Comparison of ENCODE assay signal across 8 cellular contexts in genomic region chr16:19555186-19555937, GRCh38. TPM values are rescaled to one million over a fixed set of nuclear protein-coding genes. Genes with fewer than 3 reads are reported as not detected.
DNase-seq lines count a peak whose midpoint lies in the region; ATAC-seq, FAIRE-seq and TF ChIP-seq lines count a peak whose summit lies in the region.

TSS of gene VPS35L (plus strand) at chr16:19555703. CDS start at chr16:19555730, 27 bp downstream.

- H2BK120ac ChIP-seq in H1 (replicated peaks; ENCODE audit: low read depth, low read length) (no peak within 1 kb of the TSS), mesenchymal stem cell (ENCODE audit: low read depth, low read length) (peak within 1 kb of the TSS; percentile 88)

- H3K14ac ChIP-seq in H1 (ENCODE audit: insufficient read length) (no peak within 1 kb of the TSS), mesenchymal stem cell (ENCODE audit: low read length in 2 of 2) (peak within 1 kb of the TSS in 1 of 2 experiments; percentile 73)

- no peaks in the 10 kb centered on the region for H3K27me3 ChIP-seq in Caco-2 (replicated peaks; ENCODE audit: control insufficient read depth, insufficient read depth, low read length)
- no peaks in the 10 kb centered on the region for H3K27me3 ChIP-seq in H1 (replicated peaks in 1 of 4; ENCODE audit: control insufficient read depth in 3 of 4, extremely low read depth in 1 of 4, insufficient read depth in 3 of 4, low read length in 3 of 4)
- H3K27me3 ChIP-seq in mesenchymal stem cell (ENCODE audit: control insufficient read depth in 1 of 2, insufficient read depth in 1 of 2, low read length in 2 of 2): no peaks in the 10 kb centered on the region

- H3K27ac Mint-ChIP-seq in Caco-2 (ENCODE audit: unreplicated experiment): no peak within 1 kb of the TSS
- peak within 1 kb of the TSS; percentile 87 for H3K27ac Mint-ChIP-seq in activated CD8-positive, alpha-beta memory T cell treated with anti-CD3 and anti-CD28 coated beads, Interleukin-2, amount 10 ng/mL, durations not matched to agents 7 days and 5 days

- H3K9ac ChIP-seq in H1 (replicated peaks in 1 of 4; ENCODE audit: extremely low read depth in 1 of 4, low read depth in 3 of 4, low read length in 3 of 4): peak within 1 kb of the TSS; percentile 89 to 96 (median 94)
- H3K9ac ChIP-seq in mesenchymal stem cell (ENCODE audit: low read length): peak within 1 kb of the TSS; percentile 99

- H3K18ac ChIP-seq in H1 (ENCODE audit: extremely low read depth, low read length) (peak within 1 kb of the TSS; percentile 95), mesenchymal stem cell (ENCODE audit: low read depth in 1 of 2, low read length in 2 of 2) (peak within 1 kb of the TSS; percentile 89 to 94)

- FAIRE-seq in HTR-8/SVneo (lab: Jason Lieb, UNC) (peak; percentile 88), H1 (lab: Jason Lieb, UNC) (peak; percentile 58)

- H2BK20ac ChIP-seq in H1 (ENCODE audit: low read length): no peak within 1 kb of the TSS

- H2BK15ac ChIP-seq in H1 (ENCODE audit: low read length): 0 out of 2 replicates have a peak within 1 kb of the TSS, but pooled peaks have one; percentile 10
- peak within 1 kb of the TSS; percentile 90 for H2BK15ac ChIP-seq in mesenchymal stem cell (ENCODE audit: low read depth, poor library complexity, severe bottlenecking)

- TF ChIP-seq RAD21 in H1 (IDR thresholded peaks at IDR 0.05 in 1 of 2, conservative IDR thresholded peaks at IDR 0.05 in 1 of 2; ENCODE audit: low read depth in 2 of 2, low read length in 2 of 2): peak; percentile 35 to 45; a peak in 3 of 4 replicates

- no peaks in the 10 kb centered on the region for H3K4me1 Mint-ChIP-seq in Caco-2 (ENCODE audit: low read depth, unreplicated experiment)
- peaks cover 26% of the 10 kb centered on the region for H3K4me1 Mint-ChIP-seq in activated CD8-positive, alpha-beta memory T cell treated with anti-CD3 and anti-CD28 coated beads, Interleukin-2, amount 10 ng/mL, durations not matched to agents 7 days and 5 days

- TF ChIP-seq CTCF in Caco-2 (IDR thresholded peaks at IDR 0.05; ENCODE audit: insufficient read depth in 1 of 2, low read depth in 1 of 2, low read length in 1 of 2, severe bottlenecking in 1 of 2, unreplicated experiment in 1 of 2) (peak in 1 of 2 experiments; percentile 18), H1 (IDR thresholded peaks at IDR 0.05; ENCODE audit: control extremely low read depth in 1 of 3, insufficient read depth in 1 of 3, low read depth in 1 of 3, low read length in 3 of 3) (peak; percentile 82 to 90 (median 84))

- H4K91ac ChIP-seq in H1 (replicated peaks; ENCODE audit: insufficient read length, low read length) (peak within 1 kb of the TSS; percentile 57), mesenchymal stem cell (ENCODE audit: low read length) (peak within 1 kb of the TSS; percentile 78)

- no peaks in the 10 kb centered on the region for H4K20me1 ChIP-seq in H1 (replicated peaks in 1 of 2; ENCODE audit: control insufficient read depth in 1 of 2, insufficient read depth in 2 of 2, low read length in 2 of 2)

- CTCF ChIA-PET in Caco-2 (lab: Charles Lee) (interaction anchor here (0.6 to 0.8 kb wide), 2 partner anchors 28 to 29 kb away, joined by 4 to 5 read pairs; no protein-coding TSS in a partner anchor), H1 (lab: Charles Lee; ENCODE audit: partially characterized antibody) (interaction anchor here (0.7 to 2.3 kb wide), 15 partner anchors 8 to 829 kb away, joined by 3 to 17 read pairs (median 3); no protein-coding TSS in a partner anchor)
- CTCF ChIA-PET in activated CD8-positive, alpha-beta memory T cell treated with anti-CD3 and anti-CD28 coated beads, Interleukin-2, amount 10 ng/mL, durations not matched to agents 7 days and 5 days (lab: Charles Lee): interaction anchor here (0.8 to 6.4 kb wide), 23 partner anchors 10 to 1251 kb away, joined by 3 to 41 read pairs (median 6); partner anchors contain the start of genes ARL6IP1, CCP110, COQ7 and ERI2

- DNase-seq in Caco-2: peak; percentile 59 to 73
- DNase-seq in HTR-8/SVneo (ENCODE audit: insufficient read length, low spot score): peak; percentile 93
- peak; percentile 98 for DNase-seq in NOMO-1 treated with DMSO at 0.1 percent for 48 hours (lab: John Stamatoyannopoulos, UW; ENCODE audit: unreplicated experiment)
- peak; percentile 97 for DNase-seq in activated CD8-positive, alpha-beta memory T cell treated with anti-CD3 and anti-CD28 coated beads, Interleukin-2, amount 10 ng/mL, durations not matched to agents 7 days and 5 days
- DNase-seq in H1 (ENCODE audit: low read depth in 1 of 2, low spot score in 2 of 2): peak; percentile 97 to 99
- DNase-seq in mesenchymal stem cell: peak; percentile 99
- DNase-seq in stimulated activated CD8-positive, alpha-beta memory T cell treated with anti-CD3 and anti-CD28 coated beads, Interleukin-12 subunit alpha, Interleukin-12 subunit beta, amount 100 ng/mL, for 4 hours (ENCODE audit: low read depth): peak; percentile 94

- intact Hi-C loops in Caco-2 (cut with micrococcal nuclease; ENCODE audit: unreplicated experiment): no loop called here

- H3K4ac ChIP-seq in H1 (replicated peaks; ENCODE audit: insufficient read length, low read depth, low read length) (no peak within 1 kb of the TSS), mesenchymal stem cell (ENCODE audit: low read depth in 1 of 2, low read length in 2 of 2) (peak within 1 kb of the TSS; percentile 88)

- H3K4me3 Mint-ChIP-seq in Caco-2 (ENCODE audit: unreplicated experiment): peak within 1 kb of the TSS; percentile 31
- peak within 1 kb of the TSS; percentile 92 for H3K4me3 Mint-ChIP-seq in activated CD8-positive, alpha-beta memory T cell treated with anti-CD3 and anti-CD28 coated beads, Interleukin-2, amount 10 ng/mL, durations not matched to agents 7 days and 5 days

- peak within 1 kb of the TSS; percentile 43 for H3K56ac ChIP-seq in H1 (replicated peaks; ENCODE audit: insufficient read length, low read depth, low read length)

- H3K36me3 Mint-ChIP-seq in Caco-2 (ENCODE audit: insufficient read depth, unreplicated experiment): no peaks in the 10 kb centered on the region
- peaks cover 7% of the 10 kb centered on the region for H3K36me3 Mint-ChIP-seq in activated CD8-positive, alpha-beta memory T cell treated with anti-CD3 and anti-CD28 coated beads, Interleukin-2, amount 10 ng/mL, durations not matched to agents 7 days and 5 days

- H2AK5ac ChIP-seq in H1 (ENCODE audit: low read depth, low read length) (no peak within 1 kb of the TSS; the same call in 1 of the 2 replicates), mesenchymal stem cell (ENCODE audit: low read length, severe bottlenecking) (peak within 1 kb of the TSS; percentile 6)

- H3K27ac ChIP-seq in H1 (ENCODE audit: low read depth, low read length) (peak within 1 kb of the TSS; percentile 96), mesenchymal stem cell (ENCODE audit: low read length, poor library complexity, severe bottlenecking) (peak within 1 kb of the TSS; percentile 96)

- H3K4me3 ChIP-seq in Caco-2 (ENCODE audit: low read depth, low read length): peak within 1 kb of the TSS; percentile 27
- peak within 1 kb of the TSS; percentile 84 to 97 (median 91) for H3K4me3 ChIP-seq in H1 (ENCODE audit: extremely low read depth in 1 of 4, insufficient read depth in 2 of 4, low read depth in 3 of 4, low read length in 4 of 4)
- H3K4me3 ChIP-seq in mesenchymal stem cell (ENCODE audit: insufficient read depth in 1 of 2, low read depth in 1 of 2, low read length in 2 of 2): peak within 1 kb of the TSS; percentile 75 to 91

- peak within 1 kb of the TSS; percentile 98 for H4K8ac ChIP-seq in H1 (ENCODE audit: extremely low read depth, insufficient read depth, low read length)
- H4K8ac ChIP-seq in mesenchymal stem cell (ENCODE audit: low read length): peak within 1 kb of the TSS; percentile 95

- H3K4me2 ChIP-seq in H1 (ENCODE audit: insufficient read depth in 1 of 2, low read depth in 2 of 2, low read length in 2 of 2) (peak within 1 kb of the TSS; percentile 74 to 98), mesenchymal stem cell (ENCODE audit: low read length, poor library complexity, severe bottlenecking) (peak within 1 kb of the TSS; percentile 75)

- ATAC-seq in GM21360 (IDR thresholded peaks at IDR 0.05; ENCODE audit: unreplicated experiment): peak; percentile 94
- ATAC-seq in activated CD8-positive, alpha-beta memory T cell treated with anti-CD3 and anti-CD28 coated beads, Interleukin-2, amount 10 ng/mL, durations not matched to agents 7 days and 5 days: peak; percentile 98

- no peaks in the 10 kb centered on the region for H3K79me1 ChIP-seq in H1 (ENCODE audit: low read depth, low read length)
- peaks cover 17% of the 10 kb centered on the region for H3K79me1 ChIP-seq in mesenchymal stem cell (replicated peaks; ENCODE audit: low read length, poor library complexity, severe bottlenecking)

- no peaks in the 10 kb centered on the region for H3K4me1 ChIP-seq in Caco-2
- H3K4me1 ChIP-seq in H1 (replicated peaks in 1 of 4; ENCODE audit: control insufficient read depth in 3 of 4, insufficient read depth in 4 of 4, low read length in 3 of 4): peaks cover 0 to 6% (median 3%) of the 10 kb centered on the region in 4 experiments; a peak in 4 of 7 replicates
- peaks cover 3% of the 10 kb centered on the region for H3K4me1 ChIP-seq in mesenchymal stem cell (ENCODE audit: control insufficient read depth, insufficient read depth, low read depth, low read length)

- peak within 1 kb of the TSS; percentile 90; the same call in 1 of the 2 replicates for H2BK12ac ChIP-seq in H1 (ENCODE audit: low read depth, low read length)
- peak within 1 kb of the TSS in 1 of 2 experiments; percentile 54 for H2BK12ac ChIP-seq in mesenchymal stem cell (ENCODE audit: low read length in 2 of 2)

- no TSS peak for BruUV-seq in Caco-2 (replicated peaks; lab: Mats Ljungman, UMichigan)

- no peaks in the 10 kb centered on the region for H3K27me3 Mint-ChIP-seq in Caco-2 (ENCODE audit: insufficient read depth, unreplicated experiment)
- no peaks in the 10 kb centered on the region for H3K27me3 Mint-ChIP-seq in activated CD8-positive, alpha-beta memory T cell treated with anti-CD3 and anti-CD28 coated beads, Interleukin-2, amount 10 ng/mL, durations not matched to agents 7 days and 5 days

- H4K5ac ChIP-seq in H1 (ENCODE audit: insufficient read length, low read depth, low read length): peak within 1 kb of the TSS; percentile 61

- no peak within 1 kb of the TSS for H3K23ac ChIP-seq in H1 (ENCODE audit: insufficient read length)
- peak within 1 kb of the TSS; percentile 23 to 42 for H3K23ac ChIP-seq in mesenchymal stem cell (ENCODE audit: low read length in 2 of 2)

- POLR2A ChIA-PET in Caco-2 (lab: Charles Lee) (no interaction called here), H1 (lab: Charles Lee; ENCODE audit: partially characterized antibody) (interaction anchor here (0.6 to 3.1 kb wide), 25 partner anchors 8 to 831 kb away, joined by 3 to 31 read pairs (median 4); partner anchors contain the start of genes CCP110, GDE1, IQCK and KNOP1)

- H2AFZ ChIP-seq in H1 (ENCODE audit: low read length) (peak within 1 kb of the TSS; percentile 86), mesenchymal stem cell (ENCODE audit: low read depth, low read length) (peak within 1 kb of the TSS; percentile 85)

- WGBS in H1 (ENCODE audit: extremely low coverage in 1 of 2, insufficient coverage in 1 of 2, insufficient read length in 1 of 2, insufficient replicate concordance in 2 of 2, low coverage in 1 of 2, low lambda C conversion rate in 2 of 2, missing lambda C conversion rate in 1 of 2), 2 experiments: 2% methylated on average over 51 of the region's 53 CpGs; no CpG with 5 or more reads in 1 of the 2 experiments
- under 1% methylated on average over 48 of the region's 53 CpGs for WGBS in mesenchymal stem cell

- H2BK5ac ChIP-seq in H1 (ENCODE audit: low read depth, low read length): peak within 1 kb of the TSS; percentile 86
- H2BK5ac ChIP-seq in mesenchymal stem cell (ENCODE audit: low read depth, low read length, poor library complexity, severe bottlenecking): peak within 1 kb of the TSS; percentile 63

- TF ChIP-seq EP300 in H1 (IDR thresholded peaks at IDR 0.05; ENCODE audit: borderline replicate concordance in 1 of 2, low read depth in 2 of 2, low read length in 2 of 2): no peak; a peak in 1 of 3 replicates

- H3K9me3 Mint-ChIP-seq in Caco-2 (ENCODE audit: unreplicated experiment): no peaks in the 10 kb centered on the region
- no peaks in the 10 kb centered on the region for H3K9me3 Mint-ChIP-seq in activated CD8-positive, alpha-beta memory T cell treated with anti-CD3 and anti-CD28 coated beads, Interleukin-2, amount 10 ng/mL, durations not matched to agents 7 days and 5 days (ENCODE audit: low read depth)

- H3K79me2 ChIP-seq in H1 (ENCODE audit: control insufficient read depth in 1 of 2, insufficient read depth in 2 of 2, low read length in 2 of 2): peaks cover 0 to 4% of the 10 kb centered on the region in 2 experiments; a peak in 1 of 4 replicates

- peak; percentile 66 to 69 for TF ChIP-seq POLR2A in H1 (IDR thresholded peaks at IDR 0.05; ENCODE audit: control extremely low read depth in 1 of 2, low read depth in 2 of 2, low read length in 2 of 2)

- peaks cover 3% of the 10 kb centered on the region; the same call in 1 of the 2 replicates for H3K23me2 ChIP-seq in H1 (ENCODE audit: low read depth, low read length)

- no peaks in the 10 kb centered on the region for H3K36me3 ChIP-seq in Caco-2 (ENCODE audit: control insufficient read depth, insufficient read depth, low read length)
- H3K36me3 ChIP-seq in H1 (ENCODE audit: control insufficient read depth in 2 of 4, insufficient read depth in 4 of 4, low read length in 3 of 4): peaks cover 0 to 6% (median under 1%) of the 10 kb centered on the region in 4 experiments; a peak in 3 of 8 replicates
- peaks cover 0 to 16% of the 10 kb centered on the region in 2 experiments for H3K36me3 ChIP-seq in mesenchymal stem cell (ENCODE audit: control insufficient read depth in 1 of 2, insufficient read depth in 2 of 2, low read depth in 1 of 2, low read length in 2 of 2)

- H3K9me3 ChIP-seq in Caco-2: no peaks in the 10 kb centered on the region
- H3K9me3 ChIP-seq in H1 (ENCODE audit: insufficient read depth in 2 of 2, low read depth in 1 of 2, low read length in 1 of 2): no peaks in the 10 kb centered on the region
- H3K9me3 ChIP-seq in mesenchymal stem cell (ENCODE audit: control insufficient read depth, low read length): no peaks in the 10 kb centered on the region

RNA-seq across cellular contexts. Expression of gene VPS35L, which starts in this region (rescaled TPM):
- total RNA-seq in Caco-2 (2022): 5.4 and 7.2 TPM in 2 replicates
- total RNA-seq in activated CD8-positive, alpha-beta memory T cell treated with anti-CD3 and anti-CD28 coated beads, Interleukin-2, amount 10 ng/mL, durations not matched to agents 7 days and 5 days: 10 to 100 TPM; 43.4 to 47.7 TPM
- 55.1 and 57.1 TPM in 2 replicates for total RNA-seq in H1 (2021; fragmentation: NEBNext Ultra II Directional; extraction: Animal tissue kit (Norgen Biotek cat#: 25700))
- polyA plus RNA-seq in H1 (2011; rRNA removed): 31.5 and 40.3 TPM in 2 replicates
- 36.8 TPM for polyA plus RNA-seq in H1 (2011; cell fraction: cytosol; rRNA removed)
- polyA plus RNA-seq in H1 (2011; cell fraction: nucleus; rRNA removed): 101 TPM
- polyA plus RNA-seq in H1 (2012, experiment 1 of 2): 38.1 to 46.4 TPM (median 40.5 TPM) in 4 replicates
- 12.7 TPM for polyA plus RNA-seq in H1 (2012, experiment 2 of 2)
- 34.0 TPM for polyA plus RNA-seq in H1 (2013, experiment 1 of 2)
- polyA plus RNA-seq in H1 (2013, experiment 2 of 2): 33.8 TPM
- 128 and 144 TPM in 2 replicates for polyA minus RNA-seq in H1 (2011; rRNA and poly(A)+ RNA removed)
- 59.0 TPM for polyA minus RNA-seq in H1 (2011; cell fraction: cytosol; rRNA and poly(A)+ RNA removed)
- 89.8 TPM for polyA minus RNA-seq in H1 (2011; cell fraction: nucleus; rRNA and poly(A)+ RNA removed)
- polyA plus RNA-seq in mesenchymal stem cell (2013, experiment 1 of 2): 60.5 TPM
- polyA plus RNA-seq in mesenchymal stem cell (2013, experiment 2 of 2): 56.6 TPM

Comparison
In these comparisons a context has a peak if more than half of its experiments do, and no peak if none do; other contexts are left out.
1. Peak in every context shown above with its lines: DNase-seq, ATAC-seq, H3K4me3 ChIP-seq and H3K27ac ChIP-seq.
2. H3K4me3 ChIP-seq: peak in every context shown above with its lines; median percentile 91 in H1; 83 in mesenchymal stem cell; 27 in Caco-2.